Comparison of ENCODE assay signal across 8 cellular contexts in genomic region chr4:105146286-105147219, GRCh38. TPM values are rescaled to one million over a fixed set of nuclear protein-coding genes. Genes with fewer than 3 reads are reported as not detected.
DNase-seq lines count a peak whose midpoint lies in the region; ATAC-seq, FAIRE-seq and TF ChIP-seq lines count a peak whose summit lies in the region.

TSS of gene TET2 (plus strand) at chr4:105146876. CDS start at chr4:105233943, 87,067 bp downstream.

- peak within 1 kb of the TSS; percentile 99 for H3K4me3 ChIP-seq in astrocyte (ENCODE audit: insufficient read depth, low read depth, low read length)
- peak within 1 kb of the TSS; percentile 89 for H3K4me3 ChIP-seq in rectal smooth muscle tissue (ENCODE audit: low read length)
- peak within 1 kb of the TSS; percentile 73 to 89 for H3K4me3 ChIP-seq in uterus

- no peaks in the 10 kb centered on the region for H3K9me3 Mint-ChIP-seq in astrocyte (ENCODE audit: unreplicated experiment)

- H2AFZ ChIP-seq in astrocyte (ENCODE audit: low read depth, low read length) = peak within 1 kb of the TSS; percentile 82

- H3K27me3 Mint-ChIP-seq in astrocyte (ENCODE audit: low read depth, unreplicated experiment) = no peaks in the 10 kb centered on the region

- H3K4me2 ChIP-seq in astrocyte (ENCODE audit: low read length) = peak within 1 kb of the TSS; percentile 90

- H3K36me3 Mint-ChIP-seq in astrocyte (ENCODE audit: low read depth, unreplicated experiment) = no peaks in the 10 kb centered on the region

- peak within 1 kb of the TSS; percentile 89 for H3K27ac ChIP-seq in astrocyte (ENCODE audit: low read depth, low read length)
- H3K27ac ChIP-seq in rectal smooth muscle tissue (ENCODE audit: low read depth, low read length) = peak within 1 kb of the TSS; percentile 86
- H3K27ac ChIP-seq in uterus = peak within 1 kb of the TSS; percentile 89 to 94

- H3K4me1 ChIP-seq in astrocyte (ENCODE audit: insufficient read depth, low read length) (peaks cover 6% of the 10 kb centered on the region), rectal smooth muscle tissue (ENCODE audit: control insufficient read depth, insufficient read depth, low read length) (peaks cover 10% of the 10 kb centered on the region), uterus (peaks cover 0 to 3% of the 10 kb centered on the region in 2 donors)

- intact Hi-C loops in uterus (cut with DNase I; ENCODE audit: low total_unique reads) = no loop called here

- no peaks in the 10 kb centered on the region for H3K27me3 ChIP-seq in astrocyte (ENCODE audit: insufficient read depth, low read length)
- no peaks in the 10 kb centered on the region for H3K27me3 ChIP-seq in rectal smooth muscle tissue (ENCODE audit: control insufficient read depth, insufficient read depth, low read length)
- H3K27me3 ChIP-seq in uterus = no peaks in the 10 kb centered on the region

- peaks cover 47% of the 10 kb centered on the region for H3K79me2 ChIP-seq in astrocyte (ENCODE audit: insufficient read depth, low read length)

- DNase-seq in GM18507 (ENCODE audit: extremely low spot score, insufficient read length, low read depth) = peak; percentile 60
- peak; percentile 42 to 54 for DNase-seq in NCI-H1930 (lab: John Stamatoyannopoulos, UW)
- DNase-seq in T-helper 9 cell = peak; percentile 65
- peak; percentile 78 for DNase-seq in astrocyte (ENCODE audit: low read depth)
- peak; percentile 69 for DNase-seq in hepatic stellate cell (ENCODE audit: low spot score)
- DNase-seq in uterus = peak; percentile 60 to 64

- peaks cover 19% of the 10 kb centered on the region for H4K20me1 ChIP-seq in astrocyte (ENCODE audit: insufficient read depth, low read length)

- TF ChIP-seq POLR2A in uterus (IDR thresholded peaks at IDR 0.05) = peak; percentile 59 to 65

- ATAC-seq in HG02943 (IDR thresholded peaks at IDR 0.05; ENCODE audit: low read depth, unreplicated experiment) = peak; percentile 78

- peak; percentile 96 for FAIRE-seq in GM18507 (lab: Jason Lieb, UNC)
- no peak for FAIRE-seq in astrocyte (lab: Jason Lieb, UNC)

- H3K4me3 Mint-ChIP-seq in astrocyte (ENCODE audit: unreplicated experiment) = peak within 1 kb of the TSS; percentile 95

- peak within 1 kb of the TSS; percentile 99 for H3K9ac ChIP-seq in astrocyte (ENCODE audit: low read length)
- peak within 1 kb of the TSS; percentile 97 for H3K9ac ChIP-seq in rectal smooth muscle tissue (ENCODE audit: low read length)

- H3K36me3 ChIP-seq in astrocyte (ENCODE audit: insufficient read depth, low read length) (no peaks in the 10 kb centered on the region), rectal smooth muscle tissue (ENCODE audit: control insufficient read depth, insufficient read depth, low read length) (no peaks in the 10 kb centered on the region), uterus (no peaks in the 10 kb centered on the region)

- H3K4me1 Mint-ChIP-seq in astrocyte (ENCODE audit: low read depth, unreplicated experiment) = peaks cover 7% of the 10 kb centered on the region

- TF ChIP-seq CTCF in astrocyte (IDR thresholded peaks at IDR 0.05; ENCODE audit: insufficient read depth, low read depth, low read length) = no peak
- TF ChIP-seq CTCF in uterus (IDR thresholded peaks at IDR 0.05) = peak in 2 of 4 experiments; percentile 2 to 15

- peak within 1 kb of the TSS; percentile 99 for H3K27ac Mint-ChIP-seq in astrocyte (ENCODE audit: unreplicated experiment)

- no peaks in the 10 kb centered on the region for H3K9me3 ChIP-seq in astrocyte (ENCODE audit: insufficient read depth, low read depth, low read length)
- no peaks in the 10 kb centered on the region for H3K9me3 ChIP-seq in uterus

RNA-seq across cellular contexts. Expression of gene TET2, which starts in this region (rescaled TPM):
- total RNA-seq in astrocyte = 15.7 and 16.9 TPM in 2 replicates
- total RNA-seq in uterus = 10 to 100 TPM; 17.9 to 93.5 (median 35.9) TPM

Comparison
In these comparisons a context has a peak if more than half of its experiments do, and no peak if none do; other contexts are left out.
1. Peak in every context shown above with its lines: DNase-seq, ATAC-seq, H3K4me3 ChIP-seq and H3K27ac ChIP-seq.